29 cellular contexts compared by ENCODE assay signal in the genomic region with DNA sequence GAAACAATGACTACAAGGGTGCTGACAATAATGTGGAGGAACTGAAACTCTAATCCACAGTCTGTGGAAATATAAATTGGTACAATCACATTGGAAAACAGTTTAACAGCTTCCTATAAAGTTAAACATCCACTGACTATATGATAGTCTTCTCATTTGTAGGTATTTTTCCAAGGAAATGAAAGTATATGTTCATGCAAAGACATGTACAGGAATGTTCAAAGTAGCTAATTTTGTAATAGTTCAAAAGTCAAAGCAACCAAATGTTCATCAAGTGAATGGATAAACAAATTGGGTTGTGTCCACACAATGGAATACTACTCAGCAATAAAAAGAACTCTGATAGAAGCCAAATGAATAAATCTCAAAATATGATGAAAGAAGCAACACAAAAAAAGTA.
"Had no signal": no experiment of that assay in that cellular context is flagged by ENCODE, and none has a peak within 500 bp of the region (broad histone marks: within the 10 kb centered on the region; RNA-seq: fewer than 3 reads in every experiment).

No MANE protein-coding gene starts in this region.

- H3K9me3 Mint-ChIP-seq: activated T-helper 1 cell treated with anti-CD3 and anti-CD28 coated beads, Interleukin-12 subunit alpha, Interleukin-12 subunit beta, Interleukin-2, Interleukin-4 antibody, amounts not matched to agents 30 ng/mL and 10 ng/mL and 1 ng/mL, durations not matched to agents 14 hours and 24 hours and 36 hours had no signal

- H3K9me3 ChIP-seq: body of pancreas had no signal

- H3K36me3 Mint-ChIP-seq: activated naive CD4-positive, alpha-beta T cell treated with anti-CD3 and anti-CD28 coated beads, Interleukin-2, amount 50 U/mL, for 24 hours; WTC11 had no signal

- H3K27me3 ChIP-seq: body of pancreas, cardiac muscle cell had no signal

- ATAC-seq: activated CD8-positive, alpha-beta T cell treated with anti-CD3 and anti-CD28 coated beads, Interleukin-2, amount 10 ng/mL, durations not matched to agents 7 days and 5 days; body of pancreas; Panc1; T-helper 17 cell; WTC11 had no signal

- H3K4me1 ChIP-seq: body of pancreas had no signal

- H3K27me3 Mint-ChIP-seq: activated naive CD4-positive, alpha-beta T cell treated with anti-CD3 and anti-CD28 coated beads, Interleukin-2, amount 50 U/mL, for 24 hours; T-helper 17 cell had no signal

- DNase-seq: activated CD4-positive, alpha-beta T cell treated with anti-CD3 and anti-CD28 coated beads for 48 hours; activated CD4-positive, alpha-beta T cell treated with anti-CD3 and anti-CD28 coated beads, Interleukin-2, amount 50 U/mL, for 4 hours; activated CD4-positive, CD25-positive, alpha-beta regulatory T cell treated with anti-CD3 and anti-CD28 coated beads, Interleukin-2, amount 50 U/mL, for 72 hours; activated CD8-positive, alpha-beta memory T cell treated with anti-CD3 and anti-CD28 coated beads, Interleukin-2, amount 50 U/mL, for 48 hours; activated CD8-positive, alpha-beta T cell treated with anti-CD3 and anti-CD28 coated beads, Interleukin-2, amount 10 ng/mL, durations not matched to agents 7 days and 5 days; activated effector memory CD4-positive, alpha-beta T cell treated with Interleukin-2 at 50 U/mL for 16 hours; activated naive CD4-positive, alpha-beta T cell; activated T-cell treated with anti-CD3 and anti-CD28 coated beads, Interleukin-2, amount 50 U/mL, for 1 hour; aorta; body of pancreas; cerebellar nuclear complex; MM.1S; NCI-H1105; NCI-H1436; NCI-H1694 treated with DMSO at 0.1 percent for 48 hours; NCI-H2029 treated with DMSO at 0.1 percent for 48 hours; NCI-H345; NCI-H510A; NCI-H526 treated with DMSO at 0.1 percent for 48 hours; NCI-H82; OCI-M1; SHP77 treated with DMSO at 0.1 percent for 48 hours; T-helper 17 cell; T-helper 9 cell had no signal

- H3K27ac Mint-ChIP-seq: activated CD8-positive, alpha-beta T cell treated with anti-CD3 and anti-CD28 coated beads, Interleukin-2, amount 10 ng/mL, durations not matched to agents 7 days and 5 days; activated naive CD4-positive, alpha-beta T cell treated with anti-CD3 and anti-CD28 coated beads, Interleukin-2, amount 50 U/mL, for 24 hours; activated T-helper 1 cell treated with anti-CD3 and anti-CD28 coated beads, Interleukin-12 subunit alpha, Interleukin-12 subunit beta, Interleukin-2, Interleukin-4 antibody, amounts not matched to agents 30 ng/mL and 10 ng/mL and 1 ng/mL, durations not matched to agents 14 hours and 24 hours and 36 hours; T-helper 17 cell; WTC11 had no signal

- H3K27ac ChIP-seq: body of pancreas, cardiac muscle cell had no signal

- H3K4me3 ChIP-seq: body of pancreas, cardiac muscle cell had no signal

- H3K4me3 Mint-ChIP-seq: activated CD8-positive, alpha-beta T cell treated with anti-CD3 and anti-CD28 coated beads, Interleukin-2, amount 10 ng/mL, durations not matched to agents 7 days and 5 days; activated naive CD4-positive, alpha-beta T cell treated with anti-CD3 and anti-CD28 coated beads, Interleukin-2, amount 50 U/mL, for 24 hours; activated T-helper 1 cell treated with anti-CD3 and anti-CD28 coated beads, Interleukin-12 subunit alpha, Interleukin-12 subunit beta, Interleukin-2, Interleukin-4 antibody, amounts not matched to agents 30 ng/mL and 10 ng/mL and 1 ng/mL, durations not matched to agents 14 hours and 24 hours and 36 hours; T-helper 17 cell; WTC11 had no signal

- H3K36me3 ChIP-seq: cardiac muscle cell had no signal

- H3K4me1 Mint-ChIP-seq: activated naive CD4-positive, alpha-beta T cell treated with anti-CD3 and anti-CD28 coated beads, Interleukin-2, amount 50 U/mL, for 24 hours; T-helper 17 cell had no signal
